ENCODE assay signal across 8 cellular contexts in the genomic region with DNA sequence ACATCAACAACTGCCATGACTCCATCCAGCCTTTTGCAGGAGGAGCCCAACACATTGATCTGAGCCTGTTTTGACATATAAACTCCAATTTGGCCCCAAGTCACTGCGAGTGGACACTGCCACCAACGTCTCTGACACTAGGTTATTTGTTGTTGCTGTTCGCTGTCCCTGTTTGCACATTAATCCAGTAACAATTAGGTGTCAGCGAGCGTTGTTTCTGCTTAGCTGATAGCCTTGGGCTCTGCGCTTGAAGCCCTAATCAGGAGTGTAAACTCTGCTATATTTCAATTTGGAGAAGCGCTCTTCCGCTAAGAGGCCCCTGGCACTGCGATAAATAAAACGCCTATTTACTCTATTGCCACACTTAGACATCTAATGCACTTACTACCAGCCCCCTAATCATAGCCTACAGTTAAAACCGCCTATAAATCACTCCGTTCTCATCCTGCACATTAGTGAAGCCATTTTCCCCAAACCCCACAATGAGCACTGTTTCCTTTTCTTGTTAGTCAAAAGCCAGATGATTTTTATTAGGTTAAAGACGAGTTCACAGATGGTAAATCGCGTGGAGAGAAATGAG.
DNase-seq lines count a peak whose midpoint lies in the region; ATAC-seq and TF ChIP-seq lines count a peak whose summit lies in the region.

No MANE protein-coding gene starts in this region.

- H3K4me1 Mint-ChIP-seq in endothelial cell (ENCODE audit: unreplicated experiment): peaks cover 10% of the 10 kb centered on the region

- no peak for TF ChIP-seq CTCF in GM12865 (IDR thresholded peaks at IDR 0.05; ENCODE audit: insufficient read depth, low read depth, low read length, missing control alignments)
- TF ChIP-seq CTCF in endothelial cell (IDR thresholded peaks at IDR 0.05; ENCODE audit: unreplicated experiment): no peak
- TF ChIP-seq CTCF in retinal pigment epithelial cell (conservative IDR thresholded peaks at IDR 0.05; ENCODE audit: low read depth, low read length): no peak

- ATAC-seq in GM18870 (IDR thresholded peaks at IDR 0.05; ENCODE audit: unreplicated experiment): no peak

- H3K4me3 Mint-ChIP-seq in endothelial cell (ENCODE audit: unreplicated experiment): peak overlapping the region; percentile 56

- no peak overlapping the region for H3K27ac Mint-ChIP-seq in endothelial cell (ENCODE audit: unreplicated experiment)

- H3K9me3 Mint-ChIP-seq in endothelial cell (ENCODE audit: unreplicated experiment): no peaks in the 10 kb centered on the region

- H3K36me3 Mint-ChIP-seq in endothelial cell (ENCODE audit: low read depth, unreplicated experiment): no peaks in the 10 kb centered on the region

- H3K4me3 ChIP-seq in GM12865 (ENCODE audit: low read depth, low read length) (peak overlapping the region; percentile 44), retinal pigment epithelial cell (ENCODE audit: low read length) (peak overlapping the region; percentile 25)

- H3K27me3 Mint-ChIP-seq in endothelial cell (ENCODE audit: unreplicated experiment): peaks cover 13% of the 10 kb centered on the region

- DNase-seq in GM12865 (ENCODE audit: low read depth): no peak
- DNase-seq in NCI-H1436 treated with DMSO at 0.1 percent for 48 hours (lab: John Stamatoyannopoulos, UW): peak; percentile 96
- DNase-seq in endothelial cell (ENCODE audit: low spot score): no peak
- DNase-seq in retinal pigment epithelial cell (ENCODE audit: low read depth): no peak
- no peak for DNase-seq in GM19238 (ENCODE audit: insufficient read length, low spot score)
- no peak for DNase-seq in T1000 (lab: John Stamatoyannopoulos, UW)
- DNase-seq in SW480 (ENCODE audit: low spot score): no peak
